9 cellular contexts compared by ENCODE assay signal in genomic region chr18:37403100-37403781, GRCh38.
DNase-seq lines count a peak whose midpoint lies in the region; ATAC-seq and TF ChIP-seq lines count a peak whose summit lies in the region.
"Had no signal": no experiment of that assay in that cellular context is flagged by ENCODE, and none has a peak within 500 bp of the region (broad histone marks: within the 10 kb centered on the region; RNA-seq: fewer than 3 reads in every experiment).

No MANE protein-coding gene starts in this region.

- H3K4me3 ChIP-seq in epithelial cell of esophagus (ENCODE audit: low read length), result no peak overlapping the region
- no peak overlapping the region for H3K4me3 ChIP-seq in naive thymus-derived CD4-positive, alpha-beta T cell (ENCODE audit: low read length)
- H3K4me3 ChIP-seq in CD8-positive, alpha-beta memory T cell (ENCODE audit: low read length), result no peak overlapping the region
- H3K4me3 ChIP-seq: skin epidermis had no signal

- POLR2A ChIA-PET in naive thymus-derived CD4-positive, alpha-beta T cell (lab: Charles Lee), result no interaction called here
- POLR2A ChIA-PET in CD8-positive, alpha-beta memory T cell (lab: Charles Lee), result no interaction called here

- H3K27ac Mint-ChIP-seq in naive thymus-derived CD4-positive, alpha-beta T cell, result no peak overlapping the region
- H3K27ac Mint-ChIP-seq in CD8-positive, alpha-beta memory T cell, result peak overlapping the region in 1 of 8 donors; percentile 68

- H3K9me3 Mint-ChIP-seq in naive thymus-derived CD4-positive, alpha-beta T cell, result no peaks in the 10 kb centered on the region
- H3K9me3 Mint-ChIP-seq in CD8-positive, alpha-beta memory T cell, result no peaks in the 10 kb centered on the region

- no peak for TF ChIP-seq CTCF in epithelial cell of esophagus (IDR thresholded peaks at IDR 0.05; ENCODE audit: insufficient read depth, low read depth, low read length, missing control alignments)

- CTCF ChIA-PET in naive thymus-derived CD4-positive, alpha-beta T cell (lab: Charles Lee), result no interaction called here
- CTCF ChIA-PET in CD8-positive, alpha-beta memory T cell (lab: Charles Lee), result no interaction called here

- no peaks in the 10 kb centered on the region for H3K36me3 ChIP-seq in naive thymus-derived CD4-positive, alpha-beta T cell (ENCODE audit: control insufficient read depth in 2 of 3, insufficient read depth in 3 of 3, low read length in 3 of 3)
- no peaks in the 10 kb centered on the region for H3K36me3 ChIP-seq in CD8-positive, alpha-beta memory T cell (ENCODE audit: insufficient read depth, low read length)

- H3K4me3 Mint-ChIP-seq in naive thymus-derived CD4-positive, alpha-beta T cell, result no peak overlapping the region
- H3K4me3 Mint-ChIP-seq in CD8-positive, alpha-beta memory T cell, result no peak overlapping the region

- ATAC-seq in naive thymus-derived CD4-positive, alpha-beta T cell, result peak; percentile 25
- no peak for ATAC-seq in HG02884 (IDR thresholded peaks at IDR 0.05; ENCODE audit: unreplicated experiment)
- no peak for ATAC-seq in GM18505 (IDR thresholded peaks at IDR 0.05; ENCODE audit: unreplicated experiment)

- no peaks in the 10 kb centered on the region for H3K27me3 Mint-ChIP-seq in naive thymus-derived CD4-positive, alpha-beta T cell
- H3K27me3 Mint-ChIP-seq in CD8-positive, alpha-beta memory T cell, result peaks cover 3 to 6% of the 10 kb centered on the region in 2 donors

- no peak for TF ChIP-seq POLR2A in GM18505 (IDR thresholded peaks at IDR 0.05; ENCODE audit: borderline replicate concordance, extremely low read depth, insufficient read depth, insufficient read length)

- intact Hi-C loops in naive thymus-derived CD4-positive, alpha-beta T cell (cut with micrococcal nuclease), result no loop called here

- no peaks in the 10 kb centered on the region for H3K36me3 Mint-ChIP-seq in naive thymus-derived CD4-positive, alpha-beta T cell
- no peaks in the 10 kb centered on the region for H3K36me3 Mint-ChIP-seq in CD8-positive, alpha-beta memory T cell

- no peaks in the 10 kb centered on the region for H3K4me1 ChIP-seq in naive thymus-derived CD4-positive, alpha-beta T cell (ENCODE audit: control insufficient read depth in 2 of 2, insufficient read depth in 2 of 2, low read length in 2 of 2)
- H3K4me1 ChIP-seq in CD8-positive, alpha-beta memory T cell (ENCODE audit: insufficient read depth, low read length), result no peaks in the 10 kb centered on the region

- no peaks in the 10 kb centered on the region for H3K4me1 Mint-ChIP-seq in naive thymus-derived CD4-positive, alpha-beta T cell
- H3K4me1 Mint-ChIP-seq in CD8-positive, alpha-beta memory T cell, result peaks cover 4 to 8% (median 5%) of the 10 kb centered on the region in 3 donors

- in situ Hi-C loops in Caki2 (cut with HindIII; ENCODE audit: low pct_unique_long_range_greater_than_20kb, low sequenced_read_pairs), result no loop called here

- H3K27me3 ChIP-seq in naive thymus-derived CD4-positive, alpha-beta T cell (ENCODE audit: control insufficient read depth in 2 of 2, insufficient read depth in 2 of 2, low read length in 2 of 2), result no peaks in the 10 kb centered on the region
- H3K27me3 ChIP-seq in CD8-positive, alpha-beta memory T cell (ENCODE audit: insufficient read depth, low read length, poor library complexity, severe bottlenecking), result no peaks in the 10 kb centered on the region

- no peak overlapping the region for H3K27ac ChIP-seq in naive thymus-derived CD4-positive, alpha-beta T cell (ENCODE audit: low read depth, low read length)
- no peak overlapping the region for H3K27ac ChIP-seq in CD8-positive, alpha-beta memory T cell (ENCODE audit: low read depth, low read length)

- no peaks in the 10 kb centered on the region for H3K9me3 ChIP-seq in naive thymus-derived CD4-positive, alpha-beta T cell (ENCODE audit: control insufficient read depth in 2 of 3, low read length in 3 of 3)
- no peaks in the 10 kb centered on the region for H3K9me3 ChIP-seq in CD8-positive, alpha-beta memory T cell (ENCODE audit: low read length)

- DNase-seq in Caki2 (ENCODE audit: low read depth), result peak; percentile 34
- DNase-seq in NCI-H187 treated with DMSO at 0.1 percent for 48 hours (lab: John Stamatoyannopoulos, UW), result peak; percentile 21
- peak; percentile 20 for DNase-seq in epithelial cell of esophagus (ENCODE audit: low read depth)
- no peak for DNase-seq in naive thymus-derived CD4-positive, alpha-beta T cell
- no peak for DNase-seq in activated CD4-positive, alpha-beta T cell treated with anti-CD3 and anti-CD28 coated beads, Interleukin-2, amount 50 U/mL, for 1 hour
- no peak for DNase-seq in CD8-positive, alpha-beta memory T cell

Comparison
In these comparisons a context has a peak if more than half of its experiments do, and no peak if none do; other contexts are left out.
1. DNase-seq: peak in Caki2 (single experiment), NCI-H187 treated with DMSO at 0.1 percent for 48 hours (single experiment) and epithelial cell of esophagus (single experiment); none in naive thymus-derived CD4-positive, alpha-beta T cell (0 of 9), activated CD4-positive, alpha-beta T cell treated with anti-CD3 and anti-CD28 coated beads, Interleukin-2, amount 50 U/mL, for 1 hour (single experiment) and CD8-positive, alpha-beta memory T cell (0 of 5).